ENCODE assay signal across 11 cellular contexts in genomic region chr13:27168086-27168485, GRCh38. TPM values are rescaled to one million over a fixed set of nuclear protein-coding genes. Genes with fewer than 3 reads are reported as not detected.
A peak's percentile ranks its signal among the peaks of the same experiment; 100 is the strongest.
DNase-seq lines count a peak whose midpoint lies in the region; ATAC-seq, FAIRE-seq and TF ChIP-seq lines count a peak whose summit lies in the region.
"Had no signal": no experiment of that assay in that cellular context is flagged by ENCODE, and none has a peak within 500 bp of the region (broad histone marks: within the 10 kb centered on the region; RNA-seq: fewer than 3 reads in every experiment).

No MANE protein-coding gene starts in this region.

- ATAC-seq in CD8-positive, alpha-beta T cell = no peak
- ATAC-seq in GM12878 = peak; percentile 18
- no peak for ATAC-seq in HG02981 (IDR thresholded peaks at IDR 0.05; ENCODE audit: unreplicated experiment)

- H3K9ac ChIP-seq in GM12878 (ENCODE audit: control insufficient read depth, insufficient read depth, low read length) (no peak overlapping the region; the same call in 1 of the 2 replicates), neuronal stem cell (ENCODE audit: low read depth, low read length, poor library complexity) (no peak overlapping the region)

- WGBS in GM12878 (ENCODE audit: insufficient coverage, insufficient replicate concordance, low lambda C conversion rate, missing lambda C conversion rate) = 16% methylated on average over 6 of the region's 6 CpGs
- WGBS in neuronal stem cell (ENCODE audit: extremely low coverage in 2 of 2, insufficient read length in 2 of 2, insufficient replicate concordance in 1 of 2), 2 donors = no CpG with 5 or more reads among the region's 6 CpGs

- no peak overlapping the region for H3K23ac ChIP-seq in neuronal stem cell (ENCODE audit: low read depth, low read length, poor library complexity)

- H3K4ac ChIP-seq in neuronal stem cell (ENCODE audit: low read length) = no peak overlapping the region

- no peak for TF ChIP-seq CTCF in CD8-positive, alpha-beta T cell (IDR thresholded peaks at IDR 0.05)
- no peak for TF ChIP-seq CTCF in GM12878 (IDR thresholded peaks at IDR 0.05 in 2 of 3, conservative IDR thresholded peaks at IDR 0.05 in 1 of 3; ENCODE audit: control insufficient read depth in 2 of 3, extremely low read depth in 1 of 3, insufficient read depth in 1 of 3, low read depth in 3 of 3, low read length in 3 of 3)

- SMC1A ChIA-PET in GM12878 (lab: Charles Lee; ENCODE audit: uncharacterized antibody, unreplicated experiment) = interaction anchor here (1.1 to 12.1 kb wide), 4 partner anchors 10 to 54 kb away, joined by 4 to 169 read pairs (median 56); no protein-coding TSS in a partner anchor

- TF ChIP-seq POLR2A in GM12878 (IDR thresholded peaks at IDR 0.05; ENCODE audit: low read depth, low read length) = no peak

- no peak overlapping the region for H2AFZ ChIP-seq in GM12878 (ENCODE audit: control insufficient read depth, low read depth, low read length)
- no peak overlapping the region for H2AFZ ChIP-seq in neuronal stem cell (ENCODE audit: low read length)

- H3K9me3 Mint-ChIP-seq in CD8-positive, alpha-beta T cell = no peaks in the 10 kb centered on the region

- no TSS peak for BruUV-seq in GM12878 (replicated peaks; lab: Mats Ljungman, UMichigan)

- peaks cover 4% of the 10 kb centered on the region for H3K36me3 Mint-ChIP-seq in CD8-positive, alpha-beta T cell

- intact Hi-C loops in CD8-positive, alpha-beta T cell (cut with DNase I, micrococcal nuclease) = loop anchor here in 1 of 2 experiments (5.0 to 10.0 kb wide), 2 partner anchors 53 to 81 kb away; no protein-coding TSS in a partner anchor
- intact Hi-C loops in GM12878 (cut with micrococcal nuclease; ENCODE audit: unreplicated experiment) = loop anchor here (10.0 kb wide), 1 partner anchor 187 kb away; no protein-coding TSS in a partner anchor

- CTCF ChIA-PET in CD8-positive, alpha-beta T cell (lab: Charles Lee) = interaction anchor here (1.0 to 1.4 kb wide), 2 partner anchors 102 to 182 kb away, joined by 3 to 4 read pairs; partner anchors contain the start of gene RASL11A
- CTCF ChIA-PET in GM12878 (lab: Yijun Ruan, JAX) = interaction anchor here (0.9 to 1.3 kb wide), 4 partner anchors 34 to 258 kb away, joined by 3 to 4 read pairs (median 3); partner anchors contain the start of gene RASL11A

- H3K27me3 ChIP-seq in CD8-positive, alpha-beta T cell (ENCODE audit: insufficient read depth, low read length) = no peaks in the 10 kb centered on the region
- H3K27me3 ChIP-seq in GM12878 (replicated peaks in 1 of 2; ENCODE audit: control insufficient read depth in 2 of 2, insufficient read depth in 2 of 2, low read length in 1 of 2) (no peaks in the 10 kb centered on the region), neuronal stem cell (ENCODE audit: control insufficient read depth in 3 of 3, insufficient read depth in 3 of 3, low read depth in 1 of 3, low read length in 3 of 3) (no peaks in the 10 kb centered on the region)

- TF ChIP-seq RAD21 in GM12878 (IDR thresholded peaks at IDR 0.05; ENCODE audit: insufficient read depth, low read depth, low read length) = no peak

- no peak overlapping the region for H2BK15ac ChIP-seq in neuronal stem cell (ENCODE audit: low read length)

- no peak overlapping the region for H4K8ac ChIP-seq in neuronal stem cell (ENCODE audit: low read depth, low read length)

- TF ChIP-seq EP300 in GM12878 (IDR thresholded peaks at IDR 0.05; ENCODE audit: borderline replicate concordance in 1 of 2, control insufficient read depth in 1 of 2, low read depth in 2 of 2, low read length in 2 of 2) = no peak

- no peak overlapping the region for H3K18ac ChIP-seq in neuronal stem cell (ENCODE audit: low read length)

- H3K4me3 ChIP-seq in CD8-positive, alpha-beta T cell (ENCODE audit: low read depth, low read length) = no peak overlapping the region
- H3K4me3 ChIP-seq in GM12878 (peak overlapping the region; percentile 98), neuronal stem cell (ENCODE audit: low read length in 2 of 2) (peak overlapping the region in 1 of 2 donors; percentile 25)

- RAD21 ChIA-PET in GM12878 (lab: Charles Lee; ENCODE audit: unreplicated experiment) = interaction anchor here (0.9 to 7.8 kb wide), 7 partner anchors 9 to 453 kb away, joined by 3 to 56 read pairs (median 4); no protein-coding TSS in a partner anchor

- peak overlapping the region; percentile 47 for H3K27ac Mint-ChIP-seq in CD8-positive, alpha-beta T cell

- H3K79me2 ChIP-seq in GM12878 (ENCODE audit: control insufficient read depth, insufficient read depth, low read length) = peaks cover 85% of the 10 kb centered on the region

- H3K9me3 ChIP-seq in CD8-positive, alpha-beta T cell (ENCODE audit: low read length) = no peaks in the 10 kb centered on the region
- H3K9me3 ChIP-seq in GM12878 (replicated peaks; ENCODE audit: control insufficient read depth, insufficient read depth, low read length) (no peaks in the 10 kb centered on the region), neuronal stem cell (replicated peaks in 1 of 2; ENCODE audit: control insufficient read depth in 2 of 2, insufficient read depth in 1 of 2, low read depth in 1 of 2, low read length in 2 of 2) (no peaks in the 10 kb centered on the region)

- peak overlapping the region; percentile 19 for H3K4me3 Mint-ChIP-seq in CD8-positive, alpha-beta T cell

- no peak overlapping the region for H2BK120ac ChIP-seq in neuronal stem cell (ENCODE audit: low read depth, low read length)

- H2AK5ac ChIP-seq in neuronal stem cell (ENCODE audit: low read depth, low read length) = no peak overlapping the region

- POLR2A ChIA-PET in CD8-positive, alpha-beta T cell (lab: Charles Lee) = no interaction called here
- POLR2A ChIA-PET in GM12878 (lab: Charles Lee) = interaction anchor here (0.5 to 2.2 kb wide), 6 partner anchors 21 to 171 kb away, joined by 3 to 6 read pairs (median 3); no protein-coding TSS in a partner anchor

- H3K4me2 ChIP-seq in GM12878 (ENCODE audit: control insufficient read depth, insufficient read depth) = peak overlapping the region; percentile 41
- no peak overlapping the region for H3K4me2 ChIP-seq in neuronal stem cell (ENCODE audit: insufficient read depth, low read length, poor library complexity, severe bottlenecking)

- H4K91ac ChIP-seq in neuronal stem cell (ENCODE audit: low read depth, low read length, poor library complexity) = peak overlapping the region; percentile 17

- peaks cover 2% of the 10 kb centered on the region for H3K79me1 ChIP-seq in neuronal stem cell (ENCODE audit: low read depth, low read length)

- no peak overlapping the region for H3K27ac ChIP-seq in CD8-positive, alpha-beta T cell (ENCODE audit: low read depth, low read length)
- H3K27ac ChIP-seq in GM12878 (ENCODE audit: control insufficient read depth, insufficient read depth) (peak overlapping the region; percentile 47), neuronal stem cell (replicated peaks; ENCODE audit: low read length) (no peak overlapping the region)

- no peak overlapping the region for H2BK12ac ChIP-seq in neuronal stem cell (ENCODE audit: low read length)

- H2BK5ac ChIP-seq in neuronal stem cell (ENCODE audit: low read length) = no peak overlapping the region

- no peaks in the 10 kb centered on the region for H4K20me1 ChIP-seq in GM12878 (ENCODE audit: control insufficient read depth, insufficient read depth)

- in situ Hi-C loops in GM12878 (cut with MboI) = no loop called here

- peaks cover 68% of the 10 kb centered on the region for H3K4me1 Mint-ChIP-seq in CD8-positive, alpha-beta T cell (ENCODE audit: low read depth)

- H3K36me3 ChIP-seq in CD8-positive, alpha-beta T cell (ENCODE audit: insufficient read depth, low read length) = no peaks in the 10 kb centered on the region
- no peaks in the 10 kb centered on the region for H3K36me3 ChIP-seq in GM12878 (ENCODE audit: control insufficient read depth in 2 of 2, insufficient read depth in 2 of 2, low read length in 1 of 2)
- no peaks in the 10 kb centered on the region for H3K36me3 ChIP-seq in neuronal stem cell (replicated peaks in 1 of 2; ENCODE audit: control insufficient read depth in 2 of 2, insufficient read depth in 2 of 2, low read length in 2 of 2)

- peaks cover 34% of the 10 kb centered on the region for H3K4me1 ChIP-seq in CD8-positive, alpha-beta T cell (ENCODE audit: insufficient read depth, low read length)
- H3K4me1 ChIP-seq in GM12878 (ENCODE audit: control insufficient read depth, insufficient read depth, low read length) (peaks cover 13% of the 10 kb centered on the region), neuronal stem cell (ENCODE audit: control insufficient read depth in 2 of 2, insufficient read depth in 1 of 2, low read depth in 1 of 2, low read length in 2 of 2) (peaks cover 4 to 14% of the 10 kb centered on the region in 2 donors)

- no peak overlapping the region for H3K14ac ChIP-seq in neuronal stem cell (ENCODE audit: low read length)

- DNase-seq in CD8-positive, alpha-beta T cell = no peak
- DNase-seq in HT1080 (ENCODE audit: low read depth) = peak; percentile 26
- no peak for DNase-seq in GM12878 (ENCODE audit: low read depth, low spot score)
- no peak for DNase-seq in neuronal stem cell (ENCODE audit: low spot score)
- DNase-seq in anterior cingulate cortex (lab: John Stamatoyannopoulos, UW) = no peak
- DNase-seq in stimulated activated CD4-positive, alpha-beta T cell treated with anti-CD3 and anti-CD28 coated beads, Interleukin-12 subunit alpha, Interleukin-12 subunit beta, amount 100 ng/mL, for 4 hours = no peak
- DNase-seq in kidney tubule cell (ENCODE audit: low spot score) = no peak
- DNase-seq: activated gamma-delta T cell treated with Interleukin-2 at 50 U/mL for 16 hours, NCI-H446 treated with DMSO at 0.1 percent for 48 hours had no signal

- no peak for FAIRE-seq in GM12878 (lab: Jason Lieb, UNC)
- FAIRE-seq: HTR-8/SVneo had no signal

- H3K27me3 Mint-ChIP-seq in CD8-positive, alpha-beta T cell (ENCODE audit: low read depth) = no peaks in the 10 kb centered on the region

RNA-seq across cellular contexts. Expression of gene USP12, which starts 3.5 kb away (rescaled TPM):
- total RNA-seq in CD8-positive, alpha-beta T cell = 10 to 100 TPM; 80.3 to 85.1 TPM
- 34.1 and 42.1 TPM in 2 replicates for total RNA-seq in HT1080 (2014; rRNA removed; shearing (Covaris generic))
- polyA plus RNA-seq in HT1080 (2015; cell fraction: cytosol; rRNA removed) = 34.1 and 40.2 TPM in 2 replicates
- 26.1 and 27.8 TPM in 2 replicates for polyA plus RNA-seq in HT1080 (2015; cell fraction: nucleus; rRNA removed)
- total RNA-seq in GM12878 (2013; cell fraction: nucleolus; rRNA removed) = 56.8 and 62.0 TPM in 2 replicates
- total RNA-seq in GM12878 (2014; rRNA removed) = 23.6 and 25.7 TPM in 2 replicates
- total RNA-seq in GM12878 (2014; rRNA removed; fragmentation: Illumina TruSeq; extraction: Trizol) = 30.8 and 33.9 TPM in 2 replicates
- total RNA-seq in GM12878 (2021) = 28.4 and 30.7 TPM in 2 replicates
- polyA plus RNA-seq in GM12878 (2011; ENCODE audit: low read depth) = 16.7 TPM
- polyA plus RNA-seq in GM12878 (2011; rRNA removed) = 25.6 and 43.0 TPM in 2 replicates
- 6.6 and 7.8 TPM in 2 replicates for polyA plus RNA-seq in GM12878 (2011; cell fraction: cytosol; rRNA removed)
- 9.3 and 10.5 TPM in 2 replicates for polyA plus RNA-seq in GM12878 (2011; cell fraction: nucleus; rRNA removed)
- polyA plus RNA-seq in GM12878 (2012) = 19.5 and 25.3 TPM in 2 replicates
- polyA plus RNA-seq in GM12878 (2014; fragmentation: Illumina TruSeq; extraction: Trizol) = 32.2 and 43.5 TPM in 2 replicates
- polyA plus RNA-seq in GM12878 (2014; fragmentation: Nextera tagmentation; extraction: Ambion mirVana) = 1 to 10 TPM; 3.5 to 9.1 TPM
- polyA plus RNA-seq in GM12878 (2014; rRNA removed) = 21.0 and 22.6 TPM in 2 replicates
- 10 to 100 TPM in 1 of 2 experiments, 1 to 10 TPM in 1; 6.4 to 29.6 TPM for polyA plus RNA-seq in GM12878 (2016; fragmentation: Nextera tagmentation; extraction: Ambion mirVana)
- 12.4 and 18.1 TPM in 2 replicates for polyA minus RNA-seq in GM12878 (2011; rRNA and poly(A)+ RNA removed)
- 5.6 and 8.2 TPM in 2 replicates for polyA minus RNA-seq in GM12878 (2011; cell fraction: cytosol; rRNA and poly(A)+ RNA removed)
- 10.9 and 12.2 TPM in 2 replicates for polyA minus RNA-seq in GM12878 (2011; cell fraction: nucleus; rRNA and poly(A)+ RNA removed)
- 10.1 TPM for polyA plus RNA-seq in neuronal stem cell (2013, experiment 1 of 2)
- 10.0 TPM for polyA plus RNA-seq in neuronal stem cell (2013, experiment 2 of 2)
